In genomic region chr2:213934560-213934959, GRCh38 we compare ENCODE assay signal across 9 cellular contexts.
DNase-seq lines count a peak whose midpoint lies in the region; ATAC-seq, FAIRE-seq and TF ChIP-seq lines count a peak whose summit lies in the region.
"Had no signal": no experiment of that assay in that cellular context is flagged by ENCODE, and none has a peak within 500 bp of the region (broad histone marks: within the 10 kb centered on the region; RNA-seq: fewer than 3 reads in every experiment).

No MANE protein-coding gene starts in this region.

- CTCF ChIA-PET in Calu3 (lab: Charles Lee): interaction anchor here (0.6 to 0.7 kb wide), 2 partner anchors 115 to 869 kb away, joined by 3 to 7 read pairs; no protein-coding TSS in a partner anchor

- no peak overlapping the region for H3K27ac Mint-ChIP-seq in Calu3 (ENCODE audit: unreplicated experiment)

- FAIRE-seq in urothelium cell line (lab: Jason Lieb, UNC): no peak

- H3K4me1 ChIP-seq in right lobe of liver (no peaks in the 10 kb centered on the region), psoas muscle (no peaks in the 10 kb centered on the region)

- H3K27me3 Mint-ChIP-seq in Calu3 (ENCODE audit: unreplicated experiment): no peaks in the 10 kb centered on the region

- peak; percentile 34 for TF ChIP-seq CTCF in Calu3 (IDR thresholded peaks at IDR 0.05; ENCODE audit: unreplicated experiment)
- peak; percentile 50 to 58 (median 55) for TF ChIP-seq CTCF in right lobe of liver (IDR thresholded peaks at IDR 0.05)
- TF ChIP-seq CTCF in psoas muscle (IDR thresholded peaks at IDR 0.05): no peak

- 100% methylated on average over 1 of the region's 1 CpG for WGBS in right lobe of liver (ENCODE audit: insufficient coverage, low coverage, low lambda C conversion rate, missing lambda C conversion rate)
- 73 to 98% (median 84%) methylated on average over 1 of the region's 1 CpG for WGBS in psoas muscle, 3 donors

- H3K36me3 Mint-ChIP-seq in Calu3 (ENCODE audit: insufficient read depth, unreplicated experiment): no peaks in the 10 kb centered on the region

- H3K9me3 Mint-ChIP-seq in Calu3 (ENCODE audit: low read depth, unreplicated experiment): peaks cover 2% of the 10 kb centered on the region

- no peak overlapping the region for H3K4me3 ChIP-seq in right lobe of liver
- H3K4me3 ChIP-seq in psoas muscle: no peak overlapping the region
- no peak overlapping the region for H3K4me3 ChIP-seq in H7 (ENCODE audit: insufficient read depth, low read depth, low read length)
- H3K4me3 ChIP-seq: SK-N-MC had no signal

- H3K4me1 Mint-ChIP-seq in Calu3 (ENCODE audit: low read depth, unreplicated experiment): no peaks in the 10 kb centered on the region

- H3K27ac ChIP-seq in right lobe of liver: no peak overlapping the region
- H3K27ac ChIP-seq in psoas muscle: no peak overlapping the region
- H3K27ac ChIP-seq: SK-N-MC had no signal

- H3K36me3 ChIP-seq in right lobe of liver (no peaks in the 10 kb centered on the region), psoas muscle (ENCODE audit: insufficient read depth in 1 of 2, low read depth in 1 of 2) (no peaks in the 10 kb centered on the region), H7 (replicated peaks; ENCODE audit: control insufficient read depth, insufficient read depth, low read length) (no peaks in the 10 kb centered on the region)

- BruUV-seq in Calu3 (replicated peaks; lab: Mats Ljungman, UMichigan): no TSS peak

- intact Hi-C loops in Calu3 (cut with micrococcal nuclease; ENCODE audit: unreplicated experiment) (loop anchor here (1.0 to 10.0 kb wide), 3 partner anchors 128 to 682 kb away; no protein-coding TSS in a partner anchor), right lobe of liver (cut with DNase I) (loop anchor here in 1 of 2 donors (10.0 kb wide), 1 partner anchor 680 kb away; no protein-coding TSS in a partner anchor), psoas muscle (cut with DNase I) (loop anchor here in 1 of 2 donors (5.0 kb wide), 1 partner anchor 682 kb away; no protein-coding TSS in a partner anchor)

- H3K27me3 ChIP-seq in right lobe of liver (no peaks in the 10 kb centered on the region), psoas muscle (ENCODE audit: insufficient read depth in 3 of 3, low read length in 2 of 3) (no peaks in the 10 kb centered on the region), H7 (ENCODE audit: control insufficient read depth, insufficient read depth, low read length) (no peaks in the 10 kb centered on the region)

- peak; percentile 96 for ATAC-seq in HG03095 (IDR thresholded peaks at IDR 0.05; ENCODE audit: unreplicated experiment)
- ATAC-seq in right lobe of liver: peak; percentile 55 to 75 (median 68)
- no peak for ATAC-seq in psoas muscle

- in situ Hi-C loops in SK-MEL-5 (cut with HindIII; ENCODE audit: low pct_unique_long_range_greater_than_20kb, low sequenced_read_pairs): no loop called here

- no peak for TF ChIP-seq POLR2A in right lobe of liver (IDR thresholded peaks at IDR 0.05)

- DNase-seq in Calu3 (peak; percentile 23), GM19238 (ENCODE audit: insufficient read length, low spot score) (peak; percentile 30), SK-MEL-5 (ENCODE audit: low read depth, low spot score) (peak; percentile 48), right lobe of liver (no peak), urothelium cell line (ENCODE audit: low spot score) (no peak), psoas muscle (no peak), H7 (no peak)

- H3K4me3 Mint-ChIP-seq in Calu3 (ENCODE audit: low read depth, unreplicated experiment): no peak overlapping the region

- H3K9me3 ChIP-seq in right lobe of liver (no peaks in the 10 kb centered on the region), psoas muscle (no peaks in the 10 kb centered on the region)

Comparison
In these comparisons a context has a peak if more than half of its experiments do, and no peak if none do; other contexts are left out.
1. DNase-seq: peak in Calu3 (single experiment), GM19238 (single experiment) and SK-MEL-5 (single experiment); none in right lobe of liver (0 of 3), urothelium cell line (single experiment), psoas muscle (0 of 2) and H7 (single experiment).
2. ATAC-seq: peak in HG03095 (single experiment) and right lobe of liver (4 of 4); none in psoas muscle (0 of 4).